In the genomic region with DNA sequence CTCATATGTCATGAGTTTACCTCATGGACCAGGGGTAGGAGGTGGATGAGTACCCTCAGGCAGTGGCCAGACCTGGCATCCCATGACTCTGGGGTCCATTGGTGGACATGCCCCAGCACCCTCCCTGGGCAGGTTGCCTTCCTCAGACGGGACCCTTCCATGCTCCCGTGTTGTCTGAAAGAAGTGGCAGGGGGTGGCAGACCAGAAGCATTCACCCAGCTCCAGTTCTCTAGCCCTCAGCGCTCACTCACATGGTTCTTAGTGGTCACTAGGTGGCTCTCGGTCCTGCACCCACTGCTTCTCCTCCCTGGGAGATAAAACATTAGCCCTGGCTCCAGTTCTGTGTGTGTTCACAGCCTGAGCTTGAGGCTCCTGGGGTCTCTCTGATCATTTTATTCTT, we compare ENCODE assay signal across 15 cellular contexts. TPM values are rescaled to one million over a fixed set of nuclear protein-coding genes. Genes with fewer than 3 reads are reported as not detected.
DNase-seq lines count a peak whose midpoint lies in the region; ATAC-seq and TF ChIP-seq lines count a peak whose summit lies in the region.
"Had no signal": no experiment of that assay in that cellular context is flagged by ENCODE, and none has a peak within 500 bp of the region (broad histone marks: within the 10 kb centered on the region; RNA-seq: fewer than 3 reads in every experiment).

No MANE protein-coding gene starts in this region.

- TF ChIP-seq CTCF in AG09309 (IDR thresholded peaks at IDR 0.05; ENCODE audit: control insufficient read depth, insufficient read depth, low read depth, low read length, missing control alignments) (peak; percentile 48), HEK293 (tag by site-specific recombination; IDR thresholded peaks at IDR 0.05) (0 out of 2 replicates have a peak, but pooled peaks have one; percentile 10)

- no peak overlapping the region for H2BK12ac ChIP-seq in mesenchymal stem cell (ENCODE audit: low read length in 2 of 2)

- no peak overlapping the region for H4K8ac ChIP-seq in mesenchymal stem cell (ENCODE audit: low read length)

- no peak overlapping the region for H3K18ac ChIP-seq in mesenchymal stem cell (ENCODE audit: low read depth in 1 of 2, low read length in 2 of 2)

- no peaks in the 10 kb centered on the region for H3K79me1 ChIP-seq in mesenchymal stem cell (replicated peaks; ENCODE audit: low read length, poor library complexity, severe bottlenecking)

- H4K91ac ChIP-seq in mesenchymal stem cell (ENCODE audit: low read length): no peak overlapping the region

- no peak overlapping the region for H2AK5ac ChIP-seq in mesenchymal stem cell (ENCODE audit: low read length, severe bottlenecking)

- POLR2A ChIA-PET in HEK293 (lab: Yijun Ruan, JAX): no interaction called here

- H2BK120ac ChIP-seq in mesenchymal stem cell (ENCODE audit: low read depth, low read length): no peak overlapping the region

- H3K4me3 ChIP-seq in AG09309 (ENCODE audit: control insufficient read depth, low read depth, low read length): no peak overlapping the region
- no peak overlapping the region for H3K4me3 ChIP-seq in HEK293 (ENCODE audit: low read depth, low read length)
- H3K4me3 ChIP-seq in HAP-1: no peak overlapping the region
- no peak overlapping the region for H3K4me3 ChIP-seq in mesenchymal stem cell (ENCODE audit: insufficient read depth in 1 of 2, low read depth in 1 of 2, low read length in 2 of 2)
- H3K4me3 ChIP-seq: adrenal gland, Peyer's patch had no signal

- no peaks in the 10 kb centered on the region for H3K27me3 ChIP-seq in HAP-1 (ENCODE audit: low read depth)
- peaks cover 12 to 26% of the 10 kb centered on the region in 2 experiments for H3K27me3 ChIP-seq in mesenchymal stem cell (ENCODE audit: control insufficient read depth in 1 of 2, insufficient read depth in 1 of 2, low read length in 2 of 2)
- H3K27me3 ChIP-seq: adrenal gland, Peyer's patch had no signal

- H3K9me3 ChIP-seq in HEK293 (ENCODE audit: control insufficient read depth, insufficient read depth, low read depth, low read length) (no peaks in the 10 kb centered on the region), HAP-1 (no peaks in the 10 kb centered on the region), mesenchymal stem cell (ENCODE audit: control insufficient read depth, low read length) (no peaks in the 10 kb centered on the region)
- H3K9me3 ChIP-seq: adrenal gland, Peyer's patch had no signal

- no peak overlapping the region for H3K4ac ChIP-seq in mesenchymal stem cell (ENCODE audit: low read depth in 1 of 2, low read length in 2 of 2)

- no peak overlapping the region for H2BK15ac ChIP-seq in mesenchymal stem cell (ENCODE audit: low read depth, poor library complexity, severe bottlenecking)

- in situ Hi-C loops in HAP-1 (cut with MboI; ENCODE audit: low sequenced_read_pairs): no loop called here

- H3K14ac ChIP-seq in mesenchymal stem cell (ENCODE audit: low read length in 2 of 2): no peak overlapping the region

- no peaks in the 10 kb centered on the region for H3K36me3 ChIP-seq in HEK293 (ENCODE audit: control insufficient read depth in 2 of 2, insufficient read depth in 1 of 2, low read length in 2 of 2)
- no peaks in the 10 kb centered on the region for H3K36me3 ChIP-seq in HAP-1 (replicated peaks)
- no peaks in the 10 kb centered on the region for H3K36me3 ChIP-seq in mesenchymal stem cell (ENCODE audit: control insufficient read depth in 1 of 2, insufficient read depth in 2 of 2, low read depth in 1 of 2, low read length in 2 of 2)
- H3K36me3 ChIP-seq: adrenal gland, Peyer's patch had no signal

- H2AFZ ChIP-seq in mesenchymal stem cell (ENCODE audit: low read depth, low read length): no peak overlapping the region

- DNase-seq in AG09309 (ENCODE audit: low read depth) (no peak), amniotic epithelial cell (ENCODE audit: low read depth) (peak; percentile 23), iris pigment epithelial cell (ENCODE audit: low read depth) (peak; percentile 24), HAP-1 (ENCODE audit: low spot score in 2 of 2) (no peak), mesenchymal stem cell (no peak)
- DNase-seq: activated T-cell treated with anti-CD3 and anti-CD28 coated beads for 4 hours; adrenal gland; COR-L47; effector memory CD4-positive, alpha-beta T cell; H7; stimulated activated naive CD8-positive, alpha-beta T cell treated with anti-CD3 and anti-CD28 coated beads, Interleukin-15, amount 100 ng/mL, for 72 hours had no signal

- H3K4me1 ChIP-seq in HEK293 (ENCODE audit: control insufficient read depth, insufficient read depth, low read length): no peaks in the 10 kb centered on the region
- no peaks in the 10 kb centered on the region for H3K4me1 ChIP-seq in HAP-1
- H3K4me1 ChIP-seq in mesenchymal stem cell (ENCODE audit: control insufficient read depth, insufficient read depth, low read depth, low read length): no peaks in the 10 kb centered on the region
- H3K4me1 ChIP-seq: adrenal gland, Peyer's patch had no signal

- H3K27ac ChIP-seq in HEK293 (ENCODE audit: extremely low read depth, low read depth, low read length) (no peak overlapping the region), mesenchymal stem cell (ENCODE audit: low read length, poor library complexity, severe bottlenecking) (no peak overlapping the region)
- H3K27ac ChIP-seq: adrenal gland, Peyer's patch had no signal

- CTCF ChIA-PET in HEK293 (lab: Yijun Ruan, JAX): interaction anchor here (1.0 to 2.0 kb wide), 2 partner anchors 10 to 14 kb away, joined by 3 to 4 read pairs; no protein-coding TSS in a partner anchor

- no peak overlapping the region for H3K23ac ChIP-seq in mesenchymal stem cell (ENCODE audit: low read length in 2 of 2)

- no peak overlapping the region for H2BK5ac ChIP-seq in mesenchymal stem cell (ENCODE audit: low read depth, low read length, poor library complexity, severe bottlenecking)

- no peak overlapping the region for H3K9ac ChIP-seq in mesenchymal stem cell (ENCODE audit: low read length)

- ATAC-seq in GM18868 (IDR thresholded peaks at IDR 0.05; ENCODE audit: unreplicated experiment) (no peak), HG03442 (IDR thresholded peaks at IDR 0.05; ENCODE audit: unreplicated experiment) (no peak)
- ATAC-seq: stimulated activated naive CD8-positive, alpha-beta T cell treated with anti-CD3 and anti-CD28 coated beads, Interleukin-15, amount 100 ng/mL, for 72 hours had no signal

- WGBS in mesenchymal stem cell: 82% methylated on average over 4 of the region's 4 CpGs

- no peak overlapping the region for H3K4me2 ChIP-seq in mesenchymal stem cell (ENCODE audit: low read length, poor library complexity, severe bottlenecking)

TF ChIP-seq in HEK293, 187 proteins besides CTCF, POLR2A, EP300 and RAD21 (continues in another document):
- TF ChIP-seq, protein P1, sequence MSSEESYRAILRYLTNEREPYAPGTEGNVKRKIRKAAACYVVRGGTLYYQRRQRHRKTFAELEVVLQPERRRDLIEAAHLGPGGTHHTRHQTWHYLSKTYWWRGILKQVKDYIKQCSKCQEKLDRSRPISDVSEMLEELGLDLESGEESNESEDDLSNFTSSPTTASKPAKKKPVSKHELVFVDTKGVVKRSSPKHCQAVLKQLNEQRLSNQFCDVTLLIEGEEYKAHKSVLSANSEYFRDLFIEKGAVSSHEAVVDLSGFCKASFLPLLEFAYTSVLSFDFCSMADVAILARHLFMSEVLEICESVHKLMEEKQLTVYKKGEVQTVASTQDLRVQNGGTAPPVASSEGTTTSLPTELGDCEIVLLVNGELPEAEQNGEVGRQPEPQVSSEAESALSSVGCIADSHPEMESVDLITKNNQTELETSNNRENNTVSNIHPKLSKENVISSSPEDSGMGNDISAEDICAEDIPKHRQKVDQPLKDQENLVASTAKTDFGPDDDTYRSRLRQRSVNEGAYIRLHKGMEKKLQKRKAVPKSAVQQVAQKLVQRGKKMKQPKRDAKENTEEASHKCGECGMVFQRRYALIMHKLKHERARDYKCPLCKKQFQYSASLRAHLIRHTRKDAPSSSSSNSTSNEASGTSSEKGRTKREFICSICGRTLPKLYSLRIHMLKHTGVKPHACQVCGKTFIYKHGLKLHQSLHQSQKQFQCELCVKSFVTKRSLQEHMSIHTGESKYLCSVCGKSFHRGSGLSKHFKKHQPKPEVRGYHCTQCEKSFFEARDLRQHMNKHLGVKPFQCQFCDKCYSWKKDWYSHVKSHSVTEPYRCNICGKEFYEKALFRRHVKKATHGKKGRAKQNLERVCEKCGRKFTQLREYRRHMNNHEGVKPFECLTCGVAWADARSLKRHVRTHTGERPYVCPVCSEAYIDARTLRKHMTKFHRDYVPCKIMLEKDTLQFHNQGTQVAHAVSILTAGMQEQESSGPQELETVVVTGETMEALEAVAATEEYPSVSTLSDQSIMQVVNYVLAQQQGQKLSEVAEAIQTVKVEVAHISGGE (tag by site-specific recombination; conservative IDR thresholded peaks at IDR 0.05; ENCODE audit: low read depth): no peak
- TF ChIP-seq, protein P2, sequence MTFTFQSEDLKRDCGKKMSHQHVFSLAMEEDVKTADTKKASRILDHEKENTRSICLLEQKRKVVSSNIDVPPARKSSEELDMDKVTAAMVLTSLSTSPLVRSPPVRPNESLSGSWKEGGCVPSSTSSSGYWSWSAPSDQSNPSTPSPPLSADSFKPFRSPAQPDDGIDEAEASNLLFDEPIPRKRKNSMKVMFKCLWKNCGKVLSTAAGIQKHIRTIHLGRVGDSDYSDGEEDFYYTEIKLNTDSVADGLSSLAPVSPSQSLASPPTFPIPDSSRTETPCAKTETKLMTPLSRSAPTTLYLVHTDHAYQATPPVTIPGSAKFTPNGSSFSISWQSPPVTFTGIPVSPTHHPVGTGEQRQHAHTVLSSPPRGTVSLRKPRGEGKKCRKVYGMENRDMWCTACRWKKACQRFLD (tag by site-specific recombination; IDR thresholded peaks at IDR 0.05): no peak
- TF ChIP-seq ZNF629 (tag by site-specific recombination; IDR thresholded peaks at IDR 0.05) (no peak), ZNF221 (tag by site-specific recombination; IDR thresholded peaks at IDR 0.05; ENCODE audit: borderline replicate concordance) (no peak), MEIS1 (CRISPR knock-in tag; IDR thresholded peaks at IDR 0.05; ENCODE audit: borderline replicate concordance) (no peak), TCF7L2 (IDR thresholded peaks at IDR 0.05; ENCODE audit: borderline replicate concordance, low read depth, low read length) (no peak)

RNA-seq across cellular contexts. Expression of a gene that starts 6.0 kb away (rescaled TPM):
- 0.01 TPM for polyA plus RNA-seq in mesenchymal stem cell (2013, experiment 1 of 2)
- polyA plus RNA-seq in mesenchymal stem cell (2013, experiment 2 of 2): 0.01 TPM
- polyA plus RNA-seq: adrenal gland had no signal

RNA-seq across cellular contexts. Expression of a gene that starts 29.9 kb away (rescaled TPM):
- 0.17 TPM for polyA plus RNA-seq in mesenchymal stem cell (2013, experiment 1 of 2)
- 0.16 TPM for polyA plus RNA-seq in mesenchymal stem cell (2013, experiment 2 of 2)

RNA-seq across cellular contexts. Expression of a gene that starts 31.9 kb away (rescaled TPM):
- polyA plus RNA-seq in mesenchymal stem cell (2013, experiment 1 of 2): not detected
- polyA plus RNA-seq in mesenchymal stem cell (2013, experiment 2 of 2): not detected
- polyA plus RNA-seq: adrenal gland had no signal

RNA-seq across cellular contexts. Expression of a gene that starts 54.2 kb away (rescaled TPM):
- polyA plus RNA-seq in mesenchymal stem cell (2013, experiment 1 of 2): not detected
- polyA plus RNA-seq in mesenchymal stem cell (2013, experiment 2 of 2): not detected

Comparison
In these comparisons a context has a peak if more than half of its experiments do, and no peak if none do; other contexts are left out.
1. DNase-seq: peak in amniotic epithelial cell (single experiment) and iris pigment epithelial cell (single experiment); none in AG09309 (single experiment), HAP-1 (0 of 2) and mesenchymal stem cell (single experiment).